In genomic region chr12:120903382-120903817, GRCh38 we compare ENCODE assay signal across 8 cellular contexts. TPM values are rescaled to one million over a fixed set of nuclear protein-coding genes. Genes with fewer than 3 reads are reported as not detected.
DNase-seq lines count a peak whose midpoint lies in the region; ATAC-seq and TF ChIP-seq lines count a peak whose summit lies in the region.

No MANE protein-coding gene starts in this region.

- CTCF ChIA-PET in activated naive CD4-positive, alpha-beta T cell treated with anti-CD3 and anti-CD28 coated beads for 36 hours (lab: Charles Lee), result interaction anchor here (1.4 kb wide), 1 partner anchor 68 kb away, joined by 5 read pairs; no protein-coding TSS in a partner anchor

- peak overlapping the region; percentile 99 for H3K18ac ChIP-seq in trophoblast cell (ENCODE audit: low read length)

- TF ChIP-seq EP300 in transverse colon (IDR thresholded peaks at IDR 0.05; ENCODE audit: low read depth), result no peak

- no peaks in the 10 kb centered on the region for H3K27me3 Mint-ChIP-seq in activated naive CD4-positive, alpha-beta T cell treated with anti-CD3 and anti-CD28 coated beads for 36 hours (ENCODE audit: low read depth)

- DNase-seq in ACHN (peak; percentile 70), RWPE2 (ENCODE audit: low spot score) (peak; percentile 76), Right ventricle myocardium inferior (ENCODE audit: missing footprints) (peak; percentile 78), trophoblast cell (peak in 1 of 2 donors; percentile 24), transverse colon (peak; percentile 81)
- DNase-seq in activated naive CD4-positive, alpha-beta T cell treated with anti-CD3 and anti-CD28 coated beads for 36 hours, result peak; percentile 80

- H4K91ac ChIP-seq in trophoblast cell (ENCODE audit: low read depth, low read length), result peak overlapping the region; percentile 94

- peak overlapping the region; percentile 96 for H4K8ac ChIP-seq in trophoblast cell (ENCODE audit: low read depth, low read length)

- peak overlapping the region; percentile 90 for H4K12ac ChIP-seq in trophoblast cell (ENCODE audit: low read depth, low read length)

- H3K4me1 Mint-ChIP-seq in activated naive CD4-positive, alpha-beta T cell treated with anti-CD3 and anti-CD28 coated beads for 36 hours (ENCODE audit: low read depth), result peaks cover 32% of the 10 kb centered on the region

- WGBS in trophoblast cell (ENCODE audit: extremely low coverage, insufficient coverage, insufficient read length), result no CpG with 5 or more reads among the region's 32 CpGs
- 0% methylated on average over 23 of the region's 32 CpGs; no CpG with 5 or more reads in 1 of the 2 donors for WGBS in transverse colon (ENCODE audit: low coverage in 1 of 2), 2 donors

- H3K4me2 ChIP-seq in trophoblast cell (ENCODE audit: low read length), result peak overlapping the region; percentile 66

- peak; percentile 72 for TF ChIP-seq POLR2A in transverse colon (IDR thresholded peaks at IDR 0.05)

- H3K27me3 ChIP-seq in RWPE2 (ENCODE audit: insufficient read depth, poor library complexity, severe bottlenecking) (no peaks in the 10 kb centered on the region), trophoblast cell (ENCODE audit: insufficient read depth, low read length) (no peaks in the 10 kb centered on the region), transverse colon (no peaks in the 10 kb centered on the region)

- H3K4me3 Mint-ChIP-seq in activated naive CD4-positive, alpha-beta T cell treated with anti-CD3 and anti-CD28 coated beads for 36 hours, result peak overlapping the region; percentile 99

- H3K4me3 ChIP-seq in RWPE2 (ENCODE audit: severe bottlenecking), result peak overlapping the region; percentile 98
- peak overlapping the region; percentile 99 for H3K4me3 ChIP-seq in trophoblast cell (ENCODE audit: low read depth, low read length)
- peak overlapping the region; percentile 89 to 100 (median 96) for H3K4me3 ChIP-seq in transverse colon

- peak overlapping the region; percentile 70 for H3K27ac ChIP-seq in RWPE2 (ENCODE audit: poor library complexity, severe bottlenecking)
- H3K27ac ChIP-seq in trophoblast cell (ENCODE audit: low read depth, low read length), result peak overlapping the region; percentile 75
- H3K27ac ChIP-seq in transverse colon, result peak overlapping the region; percentile 92 to 98 (median 96)

- peak overlapping the region; percentile 21 for H3K4ac ChIP-seq in trophoblast cell (ENCODE audit: low read depth, low read length)

- peaks cover 7% of the 10 kb centered on the region for H3K79me1 ChIP-seq in trophoblast cell (ENCODE audit: low read length)

- peak overlapping the region; percentile 88 for H2AFZ ChIP-seq in trophoblast cell (ENCODE audit: insufficient read depth, low read length, poor library complexity)

- H3K9ac ChIP-seq in trophoblast cell (ENCODE audit: low read length), result peak overlapping the region; percentile 84

- H3K14ac ChIP-seq in trophoblast cell (ENCODE audit: low read length), result peak overlapping the region; percentile 97

- H3K79me2 ChIP-seq in trophoblast cell (ENCODE audit: control insufficient read depth, insufficient read depth, low read length, poor library complexity), result peaks cover 16% of the 10 kb centered on the region

- H2AK5ac ChIP-seq in trophoblast cell (ENCODE audit: low read length), result peak overlapping the region; percentile 87

- H3K27ac Mint-ChIP-seq in activated naive CD4-positive, alpha-beta T cell treated with anti-CD3 and anti-CD28 coated beads for 36 hours, result peak overlapping the region; percentile 91

- in situ Hi-C loops in ACHN (cut with HindIII; ENCODE audit: low pct_ligation_motif_present, low pct_unique_long_range_greater_than_20kb, low sequenced_read_pairs) (no loop called here), transverse colon (cut with MboI; ENCODE audit: low pct_ligation_motif_present in 1 of 4, low pct_unique_long_range_greater_than_20kb in 1 of 4, low sequenced_read_pairs in 3 of 4) (no loop called here)

- no peak overlapping the region for H3K23ac ChIP-seq in trophoblast cell (ENCODE audit: low read length)

- peaks cover 5% of the 10 kb centered on the region for H3K36me3 Mint-ChIP-seq in activated naive CD4-positive, alpha-beta T cell treated with anti-CD3 and anti-CD28 coated beads for 36 hours (ENCODE audit: low read depth)

- H3K4me1 ChIP-seq in RWPE2 (ENCODE audit: insufficient read depth, poor library complexity, severe bottlenecking) (peaks cover 8% of the 10 kb centered on the region), trophoblast cell (ENCODE audit: control insufficient read depth in 1 of 2, insufficient read depth in 2 of 2, low read length in 2 of 2) (peaks cover 10 to 13% of the 10 kb centered on the region in 2 experiments), transverse colon (peaks cover 7 to 38% (median 9%) of the 10 kb centered on the region in 4 donors)

- ATAC-seq in GM18858 (IDR thresholded peaks at IDR 0.05; ENCODE audit: unreplicated experiment) (peak; percentile 23), HG03103 (IDR thresholded peaks at IDR 0.05; ENCODE audit: low read depth, unreplicated experiment) (peak; percentile 25), RWPE2 (ENCODE audit: low read depth) (peak; percentile 59), Right ventricle myocardium inferior (peak; percentile 30)

- H3K9me3 Mint-ChIP-seq in activated naive CD4-positive, alpha-beta T cell treated with anti-CD3 and anti-CD28 coated beads for 36 hours, result no peaks in the 10 kb centered on the region

- intact Hi-C loops in activated naive CD4-positive, alpha-beta T cell treated with anti-CD3 and anti-CD28 coated beads for 36 hours (cut with micrococcal nuclease), result loop anchor here (2.0 to 5.0 kb wide), 3 partner anchors 46 to 217 kb away; partner anchors contain the start of gene MLEC
- intact Hi-C loops in Right ventricle myocardium inferior (cut with DNase I) (loop anchor here (10.0 kb wide), 1 partner anchor 119 kb away; no protein-coding TSS in a partner anchor), transverse colon (cut with DNase I; ENCODE audit: low total_unique reads) (no loop called here)

- no peak overlapping the region for H2BK12ac ChIP-seq in trophoblast cell (ENCODE audit: low read length)

- peak overlapping the region; percentile 91 for H2BK5ac ChIP-seq in trophoblast cell (ENCODE audit: low read depth, low read length, poor library complexity)

- H3K36me3 ChIP-seq in RWPE2 (ENCODE audit: low read depth) (peaks cover 14% of the 10 kb centered on the region), trophoblast cell (ENCODE audit: control insufficient read depth in 1 of 2, insufficient read depth in 2 of 2, low read length in 2 of 2) (peaks cover 2 to 3% of the 10 kb centered on the region in 2 experiments), transverse colon (no peaks in the 10 kb centered on the region)

- no peaks in the 10 kb centered on the region for H3K9me3 ChIP-seq in RWPE2 (ENCODE audit: severe bottlenecking)
- H3K9me3 ChIP-seq in trophoblast cell (ENCODE audit: insufficient read depth, low read depth, low read length), result no peaks in the 10 kb centered on the region
- no peaks in the 10 kb centered on the region for H3K9me3 ChIP-seq in transverse colon

- H2BK120ac ChIP-seq in trophoblast cell (ENCODE audit: insufficient read depth, low read length, poor library complexity), result peak overlapping the region; percentile 91

- no peak for TF ChIP-seq CTCF in RWPE2 (IDR thresholded peaks at IDR 0.05; ENCODE audit: poor library complexity, severe bottlenecking)
- TF ChIP-seq CTCF in transverse colon (IDR thresholded peaks at IDR 0.05), result peak in 2 of 5 experiments; percentile 6 to 28

RNA-seq across cellular contexts. Expression of gene SPPL3, which starts 0.8 kb away (rescaled TPM):
- 10 to 100 TPM; 19.8 to 22.2 TPM for total RNA-seq in activated naive CD4-positive, alpha-beta T cell treated with anti-CD3 and anti-CD28 coated beads for 36 hours
- 30.4 TPM for total RNA-seq in Right ventricle myocardium inferior
- 56.6 and 57.3 TPM in 2 replicates for polyA plus RNA-seq in trophoblast cell (2013)
- total RNA-seq in transverse colon, result 10 to 100 TPM; 34.7 to 45.4 (median 41.6) TPM
